ENCODE assay signal across 7 cellular contexts in the genomic region with DNA sequence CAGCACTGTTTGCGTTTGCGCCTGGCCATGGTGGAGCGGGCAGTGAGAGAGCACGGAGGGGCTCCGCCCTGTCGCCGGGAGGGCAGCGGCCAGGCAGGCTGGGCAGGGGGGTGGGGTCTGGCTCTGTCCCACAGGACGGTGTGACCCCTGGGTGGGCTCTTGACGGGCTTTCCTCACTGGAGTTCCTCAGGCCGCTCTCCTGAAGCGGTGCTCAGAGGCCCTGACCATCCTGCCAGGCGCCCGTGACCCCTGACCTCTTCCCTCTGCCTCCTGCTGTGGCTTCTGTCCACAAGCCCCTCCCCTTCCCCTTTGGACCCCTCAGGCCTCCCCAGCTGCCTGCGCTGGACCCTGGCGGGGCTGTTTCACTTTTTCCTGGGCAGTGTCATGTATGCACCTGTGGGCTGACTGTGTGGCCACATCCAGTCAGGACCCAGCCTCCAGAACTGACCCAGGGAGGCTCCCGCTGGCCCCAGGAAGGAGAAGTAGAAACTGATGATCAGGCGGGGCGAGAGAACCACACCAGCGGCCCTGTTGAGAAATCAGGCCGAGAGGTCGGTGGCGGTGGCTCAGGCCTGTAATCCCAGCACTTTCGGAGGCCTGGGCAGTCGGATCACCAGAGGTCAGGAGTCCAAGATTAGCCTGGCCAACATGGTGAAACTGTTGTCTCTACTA. TPM values are rescaled to one million over a fixed set of nuclear protein-coding genes. Genes with fewer than 3 reads are reported as not detected.
DNase-seq lines count a peak whose midpoint lies in the region; FAIRE-seq and TF ChIP-seq lines count a peak whose summit lies in the region.

No MANE protein-coding gene starts in this region.

- H3K4me1 Mint-ChIP-seq in activated T-helper 1 cell treated with anti-CD3 and anti-CD28 coated beads, Interleukin-12 subunit alpha, Interleukin-12 subunit beta, Interleukin-2, Interleukin-4 antibody, amounts not matched to agents 30 ng/mL and 10 ng/mL and 1 ng/mL, durations not matched to agents 14 hours and 24 hours and 36 hours (ENCODE audit: low read depth): peaks cover 21% of the 10 kb centered on the region

- H3K9me2 ChIP-seq in hepatocyte (replicated peaks; ENCODE audit: insufficient read depth): no peaks in the 10 kb centered on the region

- H3K36me3 ChIP-seq in HUES48 (ENCODE audit: control insufficient read depth, insufficient read depth, low read length): peaks cover 32% of the 10 kb centered on the region
- no peaks in the 10 kb centered on the region for H3K36me3 ChIP-seq in hepatocyte (replicated peaks; ENCODE audit: insufficient read depth, low read depth)
- peaks cover 16 to 17% of the 10 kb centered on the region in 2 donors for H3K36me3 ChIP-seq in small intestine (ENCODE audit: control insufficient read depth in 2 of 2, insufficient read depth in 2 of 2, low read length in 2 of 2)

- no peak for DNase-seq in activated T-helper 1 cell treated with anti-CD3 and anti-CD28 coated beads, Interleukin-12 subunit alpha, Interleukin-12 subunit beta, Interleukin-2, Interleukin-4 antibody, amounts not matched to agents 30 ng/mL and 10 ng/mL and 1 ng/mL, durations not matched to agents 14 hours and 24 hours and 36 hours (ENCODE audit: low spot score)
- DNase-seq in hepatocyte (ENCODE audit: low spot score): peak; percentile 58
- no peak for DNase-seq in small intestine
- no peak for DNase-seq in DMS 273 (lab: John Stamatoyannopoulos, UW; ENCODE audit: unreplicated experiment)
- DNase-seq in GOT3 (lab: John Stamatoyannopoulos, UW): no peak
- no peak for DNase-seq in NK-92 treated with Interleukin-12 subunit alpha and Interleukin-12 subunit beta, amount 100 ng/mL, for 24 hours (lab: John Stamatoyannopoulos, UW)

- H3K4me3 ChIP-seq in HUES48 (ENCODE audit: low read depth, low read length): peak overlapping the region; percentile 87
- H3K4me3 ChIP-seq in hepatocyte: peak overlapping the region; percentile 97
- H3K4me3 ChIP-seq in small intestine (ENCODE audit: low read depth in 1 of 2, low read length in 2 of 2): peak overlapping the region; percentile 95

- no peak for TF ChIP-seq CTCF in hepatocyte (IDR thresholded peaks at IDR 0.05; ENCODE audit: poor library complexity)

- peak overlapping the region; percentile 99 for H3K4me2 ChIP-seq in hepatocyte

- peak overlapping the region; percentile 20 for H3K27ac ChIP-seq in HUES48 (ENCODE audit: low read depth, low read length)
- H3K27ac ChIP-seq in hepatocyte: peak overlapping the region; percentile 84
- H3K27ac ChIP-seq in small intestine (ENCODE audit: low read depth in 1 of 2, low read length in 1 of 2): peak overlapping the region; percentile 35 to 55

- peak overlapping the region; percentile 85 for H3K4me3 Mint-ChIP-seq in activated T-helper 1 cell treated with anti-CD3 and anti-CD28 coated beads, Interleukin-12 subunit alpha, Interleukin-12 subunit beta, Interleukin-2, Interleukin-4 antibody, amounts not matched to agents 30 ng/mL and 10 ng/mL and 1 ng/mL, durations not matched to agents 14 hours and 24 hours and 36 hours

- no peak overlapping the region for H3K9ac ChIP-seq in HUES48 (ENCODE audit: low read depth, low read length)

- H3K4me1 ChIP-seq in HUES48 (ENCODE audit: control insufficient read depth, insufficient read depth, low read length) (peaks cover 6% of the 10 kb centered on the region; the same call in 1 of the 2 replicates), hepatocyte (ENCODE audit: insufficient read depth) (peaks cover 12% of the 10 kb centered on the region), small intestine (ENCODE audit: control insufficient read depth in 2 of 2, insufficient read depth in 1 of 2, low read depth in 1 of 2, low read length in 1 of 2) (peaks cover 0 to 6% of the 10 kb centered on the region in 2 donors)

- no peak overlapping the region for H2AFZ ChIP-seq in hepatocyte

- 42% methylated on average over 16 of the region's 25 CpGs for WGBS in hepatocyte (ENCODE audit: low lambda C conversion rate, missing lambda C conversion rate)
- 18 to 23% (median 19%) methylated on average over 24 to 25 of the region's 25 CpGs for WGBS in small intestine, 3 donors

- H3K9me3 ChIP-seq in HUES48 (ENCODE audit: control insufficient read depth, insufficient read depth, low read length) (no peaks in the 10 kb centered on the region), hepatocyte (ENCODE audit: low read depth) (no peaks in the 10 kb centered on the region), small intestine (ENCODE audit: control insufficient read depth, low read depth) (no peaks in the 10 kb centered on the region)

- H3K9me3 Mint-ChIP-seq in activated T-helper 1 cell treated with anti-CD3 and anti-CD28 coated beads, Interleukin-12 subunit alpha, Interleukin-12 subunit beta, Interleukin-2, Interleukin-4 antibody, amounts not matched to agents 30 ng/mL and 10 ng/mL and 1 ng/mL, durations not matched to agents 14 hours and 24 hours and 36 hours: no peaks in the 10 kb centered on the region

- H3K27me3 ChIP-seq in HUES48 (ENCODE audit: control insufficient read depth, insufficient read depth, low read length) (0 out of 2 replicates have a peak, but pooled peaks cover 3% of the 10 kb centered on the region), hepatocyte (no peaks in the 10 kb centered on the region), small intestine (ENCODE audit: control insufficient read depth in 2 of 2, insufficient read depth in 2 of 2, low read length in 2 of 2) (no peaks in the 10 kb centered on the region)

- intact Hi-C loops in activated T-helper 1 cell treated with anti-CD3 and anti-CD28 coated beads, Interleukin-12 subunit alpha, Interleukin-12 subunit beta, Interleukin-2, Interleukin-4 antibody, amounts not matched to agents 30 ng/mL and 10 ng/mL and 1 ng/mL, durations not matched to agents 14 hours and 24 hours and 36 hours (cut with micrococcal nuclease): no loop called here

- no peaks in the 10 kb centered on the region for H3K27me3 Mint-ChIP-seq in activated T-helper 1 cell treated with anti-CD3 and anti-CD28 coated beads, Interleukin-12 subunit alpha, Interleukin-12 subunit beta, Interleukin-2, Interleukin-4 antibody, amounts not matched to agents 30 ng/mL and 10 ng/mL and 1 ng/mL, durations not matched to agents 14 hours and 24 hours and 36 hours (ENCODE audit: insufficient read depth)

- peaks cover 29% of the 10 kb centered on the region for H3K79me2 ChIP-seq in hepatocyte

- peaks cover 16% of the 10 kb centered on the region for H3K36me3 Mint-ChIP-seq in activated T-helper 1 cell treated with anti-CD3 and anti-CD28 coated beads, Interleukin-12 subunit alpha, Interleukin-12 subunit beta, Interleukin-2, Interleukin-4 antibody, amounts not matched to agents 30 ng/mL and 10 ng/mL and 1 ng/mL, durations not matched to agents 14 hours and 24 hours and 36 hours (ENCODE audit: low read depth)

- no peak for FAIRE-seq in small intestine (lab: Jason Lieb, UNC)

- H3K27ac Mint-ChIP-seq in activated T-helper 1 cell treated with anti-CD3 and anti-CD28 coated beads, Interleukin-12 subunit alpha, Interleukin-12 subunit beta, Interleukin-2, Interleukin-4 antibody, amounts not matched to agents 30 ng/mL and 10 ng/mL and 1 ng/mL, durations not matched to agents 14 hours and 24 hours and 36 hours: peak overlapping the region; percentile 67

- peaks cover 36% of the 10 kb centered on the region for H4K20me1 ChIP-seq in hepatocyte (ENCODE audit: insufficient read depth, poor library complexity, severe bottlenecking)

RNA-seq across cellular contexts. Expression of a gene that starts 1.2 kb away (rescaled TPM):
- 51.2 and 56.4 TPM in 2 replicates for total RNA-seq in activated T-helper 1 cell treated with anti-CD3 and anti-CD28 coated beads, Interleukin-12 subunit alpha, Interleukin-12 subunit beta, Interleukin-2, Interleukin-4 antibody, amounts not matched to agents 30 ng/mL and 10 ng/mL and 1 ng/mL, durations not matched to agents 14 hours and 24 hours and 36 hours
- 43.8 and 47.6 TPM in 2 replicates for total RNA-seq in hepatocyte
- 76.2 and 80.8 TPM in 2 replicates for polyA plus RNA-seq in hepatocyte
- polyA plus RNA-seq in small intestine: 10 to 100 TPM; 46.6 to 88.3 (median 85.9) TPM

RNA-seq across cellular contexts. Expression of a gene that starts 9.6 kb away (rescaled TPM):
- 17.8 and 19.5 TPM in 2 replicates for total RNA-seq in activated T-helper 1 cell treated with anti-CD3 and anti-CD28 coated beads, Interleukin-12 subunit alpha, Interleukin-12 subunit beta, Interleukin-2, Interleukin-4 antibody, amounts not matched to agents 30 ng/mL and 10 ng/mL and 1 ng/mL, durations not matched to agents 14 hours and 24 hours and 36 hours
- 14.0 and 18.9 TPM in 2 replicates for total RNA-seq in hepatocyte
- 18.9 and 20.5 TPM in 2 replicates for polyA plus RNA-seq in hepatocyte
- 10 to 100 TPM; 13.2 to 17.0 (median 13.5) TPM for polyA plus RNA-seq in small intestine

RNA-seq across cellular contexts. Expression of a gene that starts 11.0 kb away (rescaled TPM):
- not detected in 2 replicates for total RNA-seq in activated T-helper 1 cell treated with anti-CD3 and anti-CD28 coated beads, Interleukin-12 subunit alpha, Interleukin-12 subunit beta, Interleukin-2, Interleukin-4 antibody, amounts not matched to agents 30 ng/mL and 10 ng/mL and 1 ng/mL, durations not matched to agents 14 hours and 24 hours and 36 hours
- 22.6 and 23.9 TPM in 2 replicates for total RNA-seq in hepatocyte
- 68.1 and 77.0 TPM in 2 replicates for polyA plus RNA-seq in hepatocyte
- polyA plus RNA-seq in small intestine: 10 to 100 TPM in 1 of 3 donors, 1 to 10 TPM in 2; 5.1 to 12.7 (median 6.7) TPM

RNA-seq across cellular contexts. Expression of a gene that starts 55.8 kb away (rescaled TPM):
- 5.7 and 5.8 TPM in 2 replicates for total RNA-seq in activated T-helper 1 cell treated with anti-CD3 and anti-CD28 coated beads, Interleukin-12 subunit alpha, Interleukin-12 subunit beta, Interleukin-2, Interleukin-4 antibody, amounts not matched to agents 30 ng/mL and 10 ng/mL and 1 ng/mL, durations not matched to agents 14 hours and 24 hours and 36 hours
- total RNA-seq in hepatocyte: 9.1 and 9.5 TPM in 2 replicates
- polyA plus RNA-seq in hepatocyte (8.5 and 10.5 TPM in 2 replicates), small intestine (1 to 10 TPM; 4.5 to 5.7 (median 4.7) TPM)

Comparison
In these comparisons a context has a peak if more than half of its experiments do, and no peak if none do; other contexts are left out.
1. H3K27ac ChIP-seq: peak in every context shown above with its lines; median percentile 84 in hepatocyte; 45 in small intestine; 20 in HUES48.
2. RNA of a gene that starts 11.0 kb away (total RNA-seq): 22.6 to 23.9 TPM in hepatocyte; not detected in activated T-helper 1 cell treated with anti-CD3 and anti-CD28 coated beads, Interleukin-12 subunit alpha, Interleukin-12 subunit beta, Interleukin-2, Interleukin-4 antibody, amounts not matched to agents 30 ng/mL and 10 ng/mL and 1 ng/mL, durations not matched to agents 14 hours and 24 hours and 36 hours; every median in the first group is over 10 times any median in the second.
3. Peak in every context shown above with its lines, with median percentiles within 50 percentile points of each other: H3K4me3 ChIP-seq.